ENCODE assay signal across 1 cellular context in the genomic region with DNA sequence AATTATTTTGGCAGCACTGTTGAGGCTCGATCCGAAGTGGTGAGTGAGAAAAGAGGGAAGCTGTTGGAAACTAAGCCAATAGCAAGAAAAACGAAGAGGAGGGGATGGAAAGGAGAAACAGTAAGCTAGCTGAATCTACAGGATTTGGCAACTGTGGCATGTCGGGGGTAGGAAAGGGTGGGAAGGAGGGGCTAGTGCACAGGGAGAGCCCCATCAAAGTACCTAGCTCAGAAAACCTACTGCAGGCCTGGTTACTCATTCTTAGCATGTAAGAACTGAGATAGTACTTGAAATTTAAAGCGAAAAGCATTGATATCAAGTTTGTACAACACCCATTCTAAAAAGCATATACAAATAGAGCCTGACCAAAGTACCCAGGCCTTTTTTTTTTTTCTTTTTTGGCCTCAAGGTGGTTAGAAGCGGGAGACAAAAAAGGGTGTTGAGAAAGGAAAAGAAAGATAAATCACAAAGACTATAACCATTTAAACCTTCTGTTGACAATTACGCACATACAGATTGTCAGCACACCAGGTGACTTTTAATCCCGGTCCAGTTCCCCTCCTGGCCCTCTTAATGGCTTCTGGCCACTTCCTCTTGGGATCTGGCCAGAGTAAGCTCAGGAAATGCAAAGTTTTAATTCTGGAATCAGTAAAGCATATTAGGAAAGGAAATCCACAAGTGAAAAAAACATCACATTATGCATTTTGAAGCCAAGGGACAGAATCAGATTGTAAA.
TF ChIP-seq lines count a peak whose summit lies in the region.

No MANE protein-coding gene starts in this region.

TF ChIP-seq in GM23338, 12 proteins besides CTCF, POLR2A, EP300 and RAD21 (continued from another document):
- TF ChIP-seq, protein P1, sequence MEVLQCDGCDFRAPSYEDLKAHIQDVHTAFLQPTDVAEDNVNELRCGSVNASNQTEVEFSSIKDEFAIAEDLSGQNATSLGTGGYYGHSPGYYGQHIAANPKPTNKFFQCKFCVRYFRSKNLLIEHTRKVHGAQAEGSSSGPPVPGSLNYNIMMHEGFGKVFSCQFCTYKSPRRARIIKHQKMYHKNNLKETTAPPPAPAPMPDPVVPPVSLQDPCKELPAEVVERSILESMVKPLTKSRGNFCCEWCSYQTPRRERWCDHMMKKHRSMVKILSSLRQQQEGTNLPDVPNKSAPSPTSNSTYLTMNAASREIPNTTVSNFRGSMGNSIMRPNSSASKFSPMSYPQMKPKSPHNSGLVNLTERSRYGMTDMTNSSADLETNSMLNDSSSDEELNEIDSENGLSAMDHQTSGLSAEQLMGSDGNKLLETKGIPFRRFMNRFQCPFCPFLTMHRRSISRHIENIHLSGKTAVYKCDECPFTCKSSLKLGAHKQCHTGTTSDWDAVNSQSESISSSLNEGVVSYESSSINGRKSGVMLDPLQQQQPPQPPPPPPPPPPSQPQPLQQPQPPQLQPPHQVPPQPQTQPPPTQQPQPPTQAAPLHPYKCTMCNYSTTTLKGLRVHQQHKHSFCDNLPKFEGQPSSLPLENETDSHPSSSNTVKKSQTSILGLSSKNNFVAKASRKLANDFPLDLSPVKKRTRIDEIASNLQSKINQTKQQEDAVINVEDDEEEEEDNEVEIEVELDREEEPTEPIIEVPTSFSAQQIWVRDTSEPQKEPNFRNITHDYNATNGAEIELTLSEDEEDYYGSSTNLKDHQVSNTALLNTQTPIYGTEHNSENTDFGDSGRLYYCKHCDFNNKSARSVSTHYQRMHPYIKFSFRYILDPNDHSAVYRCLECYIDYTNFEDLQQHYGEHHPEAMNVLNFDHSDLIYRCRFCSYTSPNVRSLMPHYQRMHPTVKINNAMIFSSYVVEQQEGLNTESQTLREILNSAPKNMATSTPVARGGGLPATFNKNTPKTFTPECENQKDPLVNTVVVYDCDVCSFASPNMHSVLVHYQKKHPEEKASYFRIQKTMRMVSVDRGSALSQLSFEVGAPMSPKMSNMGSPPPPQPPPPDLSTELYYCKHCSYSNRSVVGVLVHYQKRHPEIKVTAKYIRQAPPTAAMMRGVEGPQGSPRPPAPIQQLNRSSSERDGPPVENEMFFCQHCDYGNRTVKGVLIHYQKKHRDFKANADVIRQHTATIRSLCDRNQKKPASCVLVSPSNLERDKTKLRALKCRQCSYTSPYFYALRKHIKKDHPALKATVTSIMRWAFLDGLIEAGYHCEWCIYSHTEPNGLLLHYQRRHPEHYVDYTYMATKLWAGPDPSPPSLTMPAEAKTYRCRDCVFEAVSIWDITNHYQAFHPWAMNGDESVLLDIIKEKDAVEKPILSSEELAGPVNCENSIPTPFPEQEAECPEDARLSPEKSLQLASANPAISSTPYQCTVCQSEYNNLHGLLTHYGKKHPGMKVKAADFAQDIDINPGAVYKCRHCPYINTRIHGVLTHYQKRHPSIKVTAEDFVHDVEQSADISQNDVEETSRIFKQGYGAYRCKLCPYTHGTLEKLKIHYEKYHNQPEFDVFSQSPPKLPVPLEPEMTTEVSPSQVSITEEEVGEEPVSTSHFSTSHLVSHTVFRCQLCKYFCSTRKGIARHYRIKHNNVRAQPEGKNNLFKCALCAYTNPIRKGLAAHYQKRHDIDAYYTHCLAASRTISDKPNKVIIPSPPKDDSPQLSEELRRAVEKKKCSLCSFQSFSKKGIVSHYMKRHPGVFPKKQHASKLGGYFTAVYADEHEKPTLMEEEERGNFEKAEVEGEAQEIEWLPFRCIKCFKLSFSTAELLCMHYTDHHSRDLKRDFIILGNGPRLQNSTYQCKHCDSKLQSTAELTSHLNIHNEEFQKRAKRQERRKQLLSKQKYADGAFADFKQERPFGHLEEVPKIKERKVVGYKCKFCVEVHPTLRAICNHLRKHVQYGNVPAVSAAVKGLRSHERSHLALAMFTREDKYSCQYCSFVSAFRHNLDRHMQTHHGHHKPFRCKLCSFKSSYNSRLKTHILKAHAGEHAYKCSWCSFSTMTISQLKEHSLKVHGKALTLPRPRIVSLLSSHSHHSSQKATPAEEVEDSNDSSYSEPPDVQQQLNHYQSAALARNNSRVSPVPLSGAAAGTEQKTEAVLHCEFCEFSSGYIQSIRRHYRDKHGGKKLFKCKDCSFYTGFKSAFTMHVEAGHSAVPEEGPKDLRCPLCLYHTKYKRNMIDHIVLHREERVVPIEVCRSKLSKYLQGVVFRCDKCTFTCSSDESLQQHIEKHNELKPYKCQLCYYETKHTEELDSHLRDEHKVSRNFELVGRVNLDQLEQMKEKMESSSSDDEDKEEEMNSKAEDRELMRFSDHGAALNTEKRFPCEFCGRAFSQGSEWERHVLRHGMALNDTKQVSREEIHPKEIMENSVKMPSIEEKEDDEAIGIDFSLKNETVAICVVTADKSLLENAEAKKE (CRISPR knock-in tag; IDR thresholded peaks at IDR 0.05): no peak
- TF ChIP-seq JUNB (IDR thresholded peaks at IDR 0.05; ENCODE audit: unreplicated experiment) (no peak), EZH2phosphoT487 (IDR thresholded peaks at IDR 0.05; ENCODE audit: unreplicated experiment) (no peak), CREB1 (CRISPR knock-in tag; IDR thresholded peaks at IDR 0.05; ENCODE audit: low read depth) (no peak), NANOG (IDR thresholded peaks at IDR 0.05; ENCODE audit: borderline replicate concordance) (no peak), ZNF331 (CRISPR knock-in tag; IDR thresholded peaks at IDR 0.05; ENCODE audit: low read depth) (no peak)
